In genomic region chr3:84096188-84096587, GRCh38 we compare ENCODE assay signal across 23 cellular contexts.
DNase-seq lines count a peak whose midpoint lies in the region; ATAC-seq, FAIRE-seq and TF ChIP-seq lines count a peak whose summit lies in the region.
"Had no signal": no experiment of that assay in that cellular context is flagged by ENCODE, and none has a peak within 500 bp of the region (broad histone marks: within the 10 kb centered on the region; RNA-seq: fewer than 3 reads in every experiment).

No MANE protein-coding gene starts in this region.

- no peaks in the 10 kb centered on the region for H4K20me1 ChIP-seq in K562 (replicated peaks; ENCODE audit: control insufficient read depth, insufficient read depth, low read length)
- H4K20me1 ChIP-seq: BLaER1 treated with 17β-estradiol and CSF1 and Interleukin-3, amounts not matched to agents 10 nM and 100 nM had no signal

- H3K27me3 ChIP-seq in HL-60 (ENCODE audit: insufficient read depth, poor library complexity, severe bottlenecking), result no peaks in the 10 kb centered on the region
- H3K27me3 ChIP-seq in K562 (ENCODE audit: control insufficient read depth in 2 of 2, insufficient read depth in 2 of 2, low read length in 2 of 2), result no peaks in the 10 kb centered on the region
- H3K27me3 ChIP-seq in Caco-2 (replicated peaks; ENCODE audit: control insufficient read depth, insufficient read depth, low read length), result no peaks in the 10 kb centered on the region
- H3K27me3 ChIP-seq: BLaER1 treated with 17β-estradiol and CSF1 and Interleukin-3, amounts not matched to agents 10 nM and 100 nM had no signal

- POLR2A ChIA-PET in A549 (lab: Yijun Ruan, JAX), result no interaction called here
- POLR2A ChIA-PET in K562 (lab: Yijun Ruan, JAX), result no interaction called here
- POLR2A ChIA-PET in Caco-2 (lab: Charles Lee), result no interaction called here

- no peak for TF ChIP-seq POLR2A in A549 (IDR thresholded peaks at IDR 0.05; ENCODE audit: low read length)
- TF ChIP-seq POLR2A in K562 (conservative IDR thresholded peaks at IDR 0.05), result no peak

- H3K4me2 ChIP-seq in A549 (no peak overlapping the region), K562 (ENCODE audit: insufficient read depth, low read length) (no peak overlapping the region)
- H3K4me2 ChIP-seq: BLaER1 treated with 17β-estradiol and CSF1 and Interleukin-3, amounts not matched to agents 10 nM and 100 nM had no signal

- H3K9me3 Mint-ChIP-seq in Caco-2 (ENCODE audit: unreplicated experiment), result no peaks in the 10 kb centered on the region

- no peaks in the 10 kb centered on the region for H3K36me3 ChIP-seq in K562 (ENCODE audit: control insufficient read depth, insufficient read depth, low read length)
- no peaks in the 10 kb centered on the region for H3K36me3 ChIP-seq in Caco-2 (ENCODE audit: control insufficient read depth, insufficient read depth, low read length)
- H3K36me3 ChIP-seq: BLaER1 treated with 17β-estradiol and CSF1 and Interleukin-3, amounts not matched to agents 10 nM and 100 nM had no signal

- FAIRE-seq in A549 (lab: Jason Lieb, UNC) (no peak), K562 (lab: Jason Lieb, UNC) (no peak)
- FAIRE-seq: A204.1, GM12878, GM12892, GM18507, GM19239 had no signal

- H3K4me1 ChIP-seq in A549 (no peaks in the 10 kb centered on the region), K562 (replicated peaks in 1 of 2; ENCODE audit: control insufficient read depth in 2 of 2, insufficient read depth in 2 of 2, low read length in 2 of 2) (no peaks in the 10 kb centered on the region), Caco-2 (no peaks in the 10 kb centered on the region)
- H3K4me1 ChIP-seq: BLaER1 treated with 17β-estradiol and CSF1 and Interleukin-3, amounts not matched to agents 10 nM and 100 nM had no signal

- H2AFZ ChIP-seq in K562 (ENCODE audit: low read depth, low read length), result no peak overlapping the region

- in situ Hi-C loops in K562 (cut with MboI), result no loop called here

- H3K79me2 ChIP-seq in K562 (ENCODE audit: control insufficient read depth, insufficient read depth, low read length), result no peaks in the 10 kb centered on the region

- intact Hi-C loops in K562 (cut with micrococcal nuclease), result no loop called here
- intact Hi-C loops in Caco-2 (cut with micrococcal nuclease; ENCODE audit: unreplicated experiment), result no loop called here

- H3K4me3 Mint-ChIP-seq in Caco-2 (ENCODE audit: unreplicated experiment), result no peak overlapping the region
- H3K4me3 Mint-ChIP-seq: B cell; CD4-positive, alpha-beta T cell; CD8-positive, alpha-beta T cell had no signal

- no peaks in the 10 kb centered on the region for H3K9me1 ChIP-seq in K562 (ENCODE audit: control insufficient read depth, insufficient read depth, low read length)

- no TSS peak for BruUV-seq in K562 (replicated peaks; lab: Mats Ljungman, UMichigan)
- no TSS peak for BruUV-seq in Caco-2 (replicated peaks; lab: Mats Ljungman, UMichigan)

- H3K9me3 ChIP-seq in A549 (no peaks in the 10 kb centered on the region), K562 (replicated peaks; ENCODE audit: control insufficient read depth, insufficient read depth, low read depth, low read length) (no peaks in the 10 kb centered on the region), Caco-2 (no peaks in the 10 kb centered on the region)
- H3K9me3 ChIP-seq: BLaER1 treated with 17β-estradiol and CSF1 and Interleukin-3, amounts not matched to agents 10 nM and 100 nM had no signal

- no peak overlapping the region for H3K27ac Mint-ChIP-seq in Caco-2 (ENCODE audit: unreplicated experiment)
- H3K27ac Mint-ChIP-seq: B cell; CD4-positive, alpha-beta T cell; CD8-positive, alpha-beta T cell had no signal

- TF ChIP-seq EP300 in A549 (IDR thresholded peaks at IDR 0.05), result no peak
- no peak for TF ChIP-seq EP300 in K562 (IDR thresholded peaks at IDR 0.05; ENCODE audit: low read length)

- no peak overlapping the region for H3K9ac ChIP-seq in K562 (ENCODE audit: insufficient read depth in 1 of 2, low read depth in 2 of 2, low read length in 2 of 2)
- H3K9ac ChIP-seq: BLaER1 treated with 17β-estradiol and CSF1 and Interleukin-3, amounts not matched to agents 10 nM and 100 nM had no signal

- H3K27ac ChIP-seq in A549 (no peak overlapping the region), HL-60 (replicated peaks) (peak overlapping the region; percentile 62), K562 (ENCODE audit: extremely low read depth, low read depth, low read length) (no peak overlapping the region)
- H3K27ac ChIP-seq: BLaER1 treated with 17β-estradiol and CSF1 and Interleukin-3, amounts not matched to agents 10 nM and 100 nM; C4-2B had no signal

- no peaks in the 10 kb centered on the region for H3K27me3 Mint-ChIP-seq in Caco-2 (ENCODE audit: insufficient read depth, unreplicated experiment)
- H3K27me3 Mint-ChIP-seq: B cell; CD4-positive, alpha-beta T cell had no signal

- TF ChIP-seq RAD21 in A549 (conservative IDR thresholded peaks at IDR 0.05 in 1 of 2, IDR thresholded peaks at IDR 0.05 in 1 of 2), result no peak
- no peak for TF ChIP-seq RAD21 in K562 (CRISPR knock-in tag; conservative IDR thresholded peaks at IDR 0.05 in 1 of 2, IDR thresholded peaks at IDR 0.05 in 1 of 2)

- TF ChIP-seq CTCF in A549 (IDR thresholded peaks at IDR 0.05), result no peak
- no peak for TF ChIP-seq CTCF in HL-60 (IDR thresholded peaks at IDR 0.05; ENCODE audit: insufficient read depth, low read length)
- no peak for TF ChIP-seq CTCF in K562 (IDR thresholded peaks at IDR 0.05 in 2 of 3, conservative IDR thresholded peaks at IDR 0.05 in 1 of 3; ENCODE audit: insufficient read depth in 2 of 3, low read depth in 1 of 3, low read length in 3 of 3)
- no peak for TF ChIP-seq CTCF in Caco-2 (IDR thresholded peaks at IDR 0.05; ENCODE audit: insufficient read depth in 1 of 2, low read depth in 1 of 2, low read length in 1 of 2, severe bottlenecking in 1 of 2, unreplicated experiment in 1 of 2)

- no peak for ATAC-seq in A549
- no peak for ATAC-seq in K562
- ATAC-seq in GM18511 (IDR thresholded peaks at IDR 0.05; ENCODE audit: unreplicated experiment), result no peak
- ATAC-seq: CD8-positive, alpha-beta T cell; GM12878 had no signal

- DNase-seq in A549 (ENCODE audit: low read depth in 1 of 2, low spot score in 1 of 2), result no peak
- DNase-seq in HL-60 (ENCODE audit: low read depth in 1 of 2, low spot score in 1 of 2), result no peak
- DNase-seq in K562 (ENCODE audit: extremely low read depth in 1 of 4, low spot score in 3 of 4), result no peak
- no peak for DNase-seq in Caco-2
- DNase-seq: 8988T; CD4-positive, alpha-beta T cell; CD8-positive, alpha-beta T cell; DMS 273 treated with DMSO at 0.1 percent for 48 hours; DMS153; DMS53; DMS79; DND-41; EL; GDM1 had no signal

- no peaks in the 10 kb centered on the region for H3K4me1 Mint-ChIP-seq in Caco-2 (ENCODE audit: low read depth, unreplicated experiment)
- H3K4me1 Mint-ChIP-seq: B cell had no signal

- no peaks in the 10 kb centered on the region for H3K36me3 Mint-ChIP-seq in Caco-2 (ENCODE audit: insufficient read depth, unreplicated experiment)
- H3K36me3 Mint-ChIP-seq: CD8-positive, alpha-beta T cell had no signal

- CTCF ChIA-PET in A549 (lab: Yijun Ruan, JAX) (no interaction called here), K562 (lab: Yijun Ruan, JAX; ENCODE audit: low intra/inter-chr PET ratio) (no interaction called here), Caco-2 (lab: Charles Lee) (no interaction called here)

- H3K4me3 ChIP-seq in A549 (no peak overlapping the region), HL-60 (replicated peaks; ENCODE audit: insufficient read depth, low read length) (no peak overlapping the region), K562 (no peak overlapping the region), Caco-2 (ENCODE audit: low read depth, low read length) (no peak overlapping the region)
- H3K4me3 ChIP-seq: BLaER1 treated with 17β-estradiol and CSF1 and Interleukin-3, amounts not matched to agents 10 nM and 100 nM; GM12878 had no signal

TF ChIP-seq in A549, 52 proteins besides CTCF, POLR2A, EP300 and RAD21:
- TF ChIP-seq CEBPB (IDR thresholded peaks at IDR 0.05), result no peak
- peak; percentile 80 for TF ChIP-seq MAFK (IDR thresholded peaks at IDR 0.05; ENCODE audit: partially characterized antibody)

TF ChIP-seq in K562, 482 proteins besides CTCF, POLR2A, EP300 and RAD21:
- peak; percentile 41; the same call in 1 of the 2 replicates for TF ChIP-seq ZNF316 (IDR thresholded peaks at IDR 0.05)
- TF ChIP-seq ZNF764 (CRISPR knock-in tag; IDR thresholded peaks at IDR 0.05; ENCODE audit: low read depth), result no peak
- TF ChIP-seq MAFF (IDR thresholded peaks at IDR 0.05; ENCODE audit: low read length), result peak; percentile 17; the same call in 1 of the 2 replicates
- 0 out of 2 replicates have a peak, but pooled peaks have one; percentile 8 for TF ChIP-seq C11orf30 (IDR thresholded peaks at IDR 0.05; ENCODE audit: low read depth)
- no peak for TF ChIP-seq SPI1 (IDR thresholded peaks at IDR 0.05; ENCODE audit: borderline replicate concordance, low read depth, low read length)
TF ChIP-seq in K562: peak in this region for 3.

Comparison
In these comparisons a context has a peak if more than half of its experiments do, and no peak if none do; other contexts are left out.
1. Of the 35 proteins assayed by ChIP-seq in both K562 and A549: peak only in K562: none; only in A549: MAFK; in both: none; in neither: 34.